ENCODE assay signal across 7 cellular contexts in the genomic region with DNA sequence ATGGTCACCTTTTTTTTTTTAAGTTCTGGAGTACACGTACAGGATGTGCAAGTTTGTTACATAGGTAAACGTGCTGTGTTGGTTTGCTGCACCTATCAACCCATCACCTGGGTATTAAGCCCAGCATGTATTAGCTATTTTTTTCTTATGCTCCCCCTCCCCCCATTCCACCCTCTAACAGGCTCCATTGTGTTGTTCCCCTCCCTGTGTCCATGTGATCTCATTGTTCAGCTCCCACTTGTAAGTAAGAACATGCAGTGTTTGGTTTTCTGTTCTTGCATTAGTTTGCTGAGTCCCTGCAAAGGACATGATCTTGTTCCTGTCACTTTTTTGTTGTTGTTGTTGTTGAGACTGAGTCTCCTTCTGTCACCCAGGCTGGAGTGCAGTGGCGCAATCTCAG. TPM values are rescaled to one million over a fixed set of nuclear protein-coding genes. Genes with fewer than 3 reads are reported as not detected.
DNase-seq lines count a peak whose midpoint lies in the region; ATAC-seq and TF ChIP-seq lines count a peak whose summit lies in the region.
"Not testable (repeated sequence)": the region's sequence is repeated elsewhere in the genome, so short reads cannot be mapped to it uniquely, and the experiment has no call there.

No MANE protein-coding gene starts in this region.

- H3K4me3 ChIP-seq in DOHH2 (ENCODE audit: low read length) = peak overlapping the region; percentile 0; the same call in 1 of the 2 replicates
- H3K4me3 ChIP-seq in SU-DHL-6 (ENCODE audit: insufficient read depth, low read length, poor library complexity, severe bottlenecking) = not testable (repeated sequence)

- H3K9ac ChIP-seq in SU-DHL-6 (ENCODE audit: low read length) = not testable (repeated sequence)

- peak overlapping the region; percentile 24 for H3K4me3 Mint-ChIP-seq in activated CD8-positive, alpha-beta T cell treated with anti-CD3 and anti-CD28 coated beads for 36 hours
- H3K4me3 Mint-ChIP-seq in activated naive CD8-positive, alpha-beta T cell treated with anti-CD3 and anti-CD28 coated beads, Interleukin-2, amount 10 ng/mL, durations not matched to agents 7 days and 5 days = peak overlapping the region; percentile 56
- H3K4me3 Mint-ChIP-seq in effector memory CD8-positive, alpha-beta T cell; mesothelial cell of epicardium: not testable (repeated sequence)

- H3K9me3 Mint-ChIP-seq in activated CD8-positive, alpha-beta T cell treated with anti-CD3 and anti-CD28 coated beads for 36 hours; activated naive CD8-positive, alpha-beta T cell treated with anti-CD3 and anti-CD28 coated beads, Interleukin-2, amount 10 ng/mL, durations not matched to agents 7 days and 5 days; effector memory CD8-positive, alpha-beta T cell; mesothelial cell of epicardium: not testable (repeated sequence)

- TF ChIP-seq CTCF in DOHH2 (IDR thresholded peaks at IDR 0.05; ENCODE audit: low read depth, low read length, poor library complexity, severe bottlenecking); SU-DHL-6 (IDR thresholded peaks at IDR 0.05; ENCODE audit: insufficient read depth, low read length, poor library complexity, severe bottlenecking); activated CD8-positive, alpha-beta T cell treated with anti-CD3 and anti-CD28 coated beads for 36 hours (IDR thresholded peaks at IDR 0.05); mesothelial cell of epicardium (IDR thresholded peaks at IDR 0.05; ENCODE audit: unreplicated experiment): not testable (repeated sequence)

- intact Hi-C loops in activated CD8-positive, alpha-beta T cell treated with anti-CD3 and anti-CD28 coated beads for 36 hours (cut with micrococcal nuclease) = not testable (repeated sequence)

- DNase-seq in activated CD8-positive, alpha-beta T cell treated with anti-CD3 and anti-CD28 coated beads for 36 hours; activated naive CD8-positive, alpha-beta T cell treated with anti-CD3 and anti-CD28 coated beads, Interleukin-2, amount 10 ng/mL, durations not matched to agents 7 days and 5 days; effector memory CD8-positive, alpha-beta T cell; mesothelial cell of epicardium (ENCODE audit: low spot score in 2 of 2, unreplicated experiment in 2 of 2): not testable (repeated sequence)
- DNase-seq in putamen (ENCODE audit: low spot score) = peak; percentile 59

- CTCF ChIA-PET in activated CD8-positive, alpha-beta T cell treated with anti-CD3 and anti-CD28 coated beads for 36 hours (lab: Charles Lee) = interaction anchor here (1.0 to 1.8 kb wide), 2 partner anchors 40 to 74 kb away, joined by 4 to 5 read pairs; no protein-coding TSS in a partner anchor

- H3K27me3 ChIP-seq in DOHH2 (ENCODE audit: control insufficient read depth, low read length); SU-DHL-6 (ENCODE audit: low read length): not testable (repeated sequence)

- peaks cover 32% of the 10 kb centered on the region for H3K4me1 ChIP-seq in DOHH2 (ENCODE audit: control insufficient read depth, low read length)

- H3K27ac ChIP-seq in DOHH2 (ENCODE audit: low read depth, low read length); SU-DHL-6 (ENCODE audit: low read depth, low read length): not testable (repeated sequence)

- POLR2A ChIA-PET in activated CD8-positive, alpha-beta T cell treated with anti-CD3 and anti-CD28 coated beads for 36 hours (lab: Charles Lee) = interaction anchor here (1.2 to 4.1 kb wide), 3 partner anchors 27 to 39 kb away, joined by 3 to 21 read pairs (median 3); partner anchors contain the start of gene VAMP1
- POLR2A ChIA-PET in activated naive CD8-positive, alpha-beta T cell treated with anti-CD3 and anti-CD28 coated beads, Interleukin-2, amount 10 ng/mL, durations not matched to agents 7 days and 5 days (lab: Charles Lee) = interaction anchor here (0.6 to 3.9 kb wide), 7 partner anchors 9 to 44 kb away, joined by 3 to 36 read pairs (median 4); partner anchors contain the start of gene GAPDH

- H3K27ac Mint-ChIP-seq in activated CD8-positive, alpha-beta T cell treated with anti-CD3 and anti-CD28 coated beads for 36 hours = peak overlapping the region; percentile 77
- not testable (repeated sequence) for H3K27ac Mint-ChIP-seq in activated naive CD8-positive, alpha-beta T cell treated with anti-CD3 and anti-CD28 coated beads, Interleukin-2, amount 10 ng/mL, durations not matched to agents 7 days and 5 days
- peak overlapping the region; percentile 76 to 79 for H3K27ac Mint-ChIP-seq in effector memory CD8-positive, alpha-beta T cell
- peak overlapping the region; percentile 17 for H3K27ac Mint-ChIP-seq in mesothelial cell of epicardium

- not testable (repeated sequence) for H3K27me3 Mint-ChIP-seq in activated CD8-positive, alpha-beta T cell treated with anti-CD3 and anti-CD28 coated beads for 36 hours; activated naive CD8-positive, alpha-beta T cell treated with anti-CD3 and anti-CD28 coated beads, Interleukin-2, amount 10 ng/mL, durations not matched to agents 7 days and 5 days; effector memory CD8-positive, alpha-beta T cell; mesothelial cell of epicardium (ENCODE audit: low read depth)

- H3K9me3 ChIP-seq in DOHH2 (ENCODE audit: control insufficient read depth, insufficient read depth, low read length); SU-DHL-6 (ENCODE audit: insufficient read depth, low read length): not testable (repeated sequence)

- H3K9me2 ChIP-seq in DOHH2 (replicated peaks; ENCODE audit: control insufficient read depth, low read length); SU-DHL-6 (replicated peaks; ENCODE audit: insufficient read depth, low read length): not testable (repeated sequence)

- H3K79me2 ChIP-seq in DOHH2 (ENCODE audit: control insufficient read depth, low read length) (peaks cover 89% of the 10 kb centered on the region), SU-DHL-6 (ENCODE audit: insufficient read depth, low read length) (peaks cover 80% of the 10 kb centered on the region)

- H3K4me2 ChIP-seq in DOHH2 (ENCODE audit: low read length) = not testable (repeated sequence)
- H3K4me2 ChIP-seq in SU-DHL-6 (ENCODE audit: low read depth, low read length, poor library complexity, severe bottlenecking) = peak overlapping the region; percentile 23

- H2AFZ ChIP-seq in SU-DHL-6 (ENCODE audit: low read depth, low read length, severe bottlenecking) = not testable (repeated sequence)

- peaks cover 13% of the 10 kb centered on the region for H3F3A ChIP-seq in DOHH2 (ENCODE audit: control insufficient read depth, insufficient read depth)
- not testable (repeated sequence) for H3F3A ChIP-seq in SU-DHL-6 (ENCODE audit: insufficient read depth)

- peaks cover 90% of the 10 kb centered on the region for H3K36me3 ChIP-seq in DOHH2 (ENCODE audit: control insufficient read depth, low read length)
- H3K36me3 ChIP-seq in SU-DHL-6 (ENCODE audit: low read length) = peaks cover 14% of the 10 kb centered on the region; the same call in 1 of the 2 replicates

- H3K36me3 Mint-ChIP-seq in activated CD8-positive, alpha-beta T cell treated with anti-CD3 and anti-CD28 coated beads for 36 hours (ENCODE audit: low read depth) = peaks cover 44% of the 10 kb centered on the region
- H3K36me3 Mint-ChIP-seq in activated naive CD8-positive, alpha-beta T cell treated with anti-CD3 and anti-CD28 coated beads, Interleukin-2, amount 10 ng/mL, durations not matched to agents 7 days and 5 days = peaks cover 21% of the 10 kb centered on the region
- H3K36me3 Mint-ChIP-seq in effector memory CD8-positive, alpha-beta T cell (ENCODE audit: insufficient read depth) = peaks cover 39% of the 10 kb centered on the region
- H3K36me3 Mint-ChIP-seq in mesothelial cell of epicardium = peaks cover 11% of the 10 kb centered on the region

- H4K20me1 ChIP-seq in DOHH2 (ENCODE audit: control insufficient read depth, insufficient read depth, low read depth, low read length); SU-DHL-6 (ENCODE audit: low read depth, low read length): not testable (repeated sequence)

- ATAC-seq in activated CD8-positive, alpha-beta T cell treated with anti-CD3 and anti-CD28 coated beads for 36 hours; activated naive CD8-positive, alpha-beta T cell treated with anti-CD3 and anti-CD28 coated beads, Interleukin-2, amount 10 ng/mL, durations not matched to agents 7 days and 5 days (ENCODE audit: low read depth); effector memory CD8-positive, alpha-beta T cell (replicated peaks): not testable (repeated sequence)

- peaks cover 24% of the 10 kb centered on the region for H3K4me1 Mint-ChIP-seq in activated CD8-positive, alpha-beta T cell treated with anti-CD3 and anti-CD28 coated beads for 36 hours (ENCODE audit: low read depth)
- peaks cover 23% of the 10 kb centered on the region for H3K4me1 Mint-ChIP-seq in activated naive CD8-positive, alpha-beta T cell treated with anti-CD3 and anti-CD28 coated beads, Interleukin-2, amount 10 ng/mL, durations not matched to agents 7 days and 5 days
- H3K4me1 Mint-ChIP-seq in effector memory CD8-positive, alpha-beta T cell (ENCODE audit: low read depth in 2 of 2) = peaks cover 27% of the 10 kb centered on the region in 2 donors
- peaks cover 20% of the 10 kb centered on the region for H3K4me1 Mint-ChIP-seq in mesothelial cell of epicardium

RNA-seq across cellular contexts. Expression of gene NCAPD2, which starts 3.4 kb away (rescaled TPM):
- total RNA-seq in activated CD8-positive, alpha-beta T cell treated with anti-CD3 and anti-CD28 coated beads for 36 hours = 100 to 1,000 TPM; 195 to 196 TPM
- 100 to 1,000 TPM; 147 to 157 TPM for total RNA-seq in activated naive CD8-positive, alpha-beta T cell treated with anti-CD3 and anti-CD28 coated beads, Interleukin-2, amount 10 ng/mL, durations not matched to agents 7 days and 5 days
- 56.3 to 62.6 TPM (median 57.1 TPM) in 3 replicates for total RNA-seq in mesothelial cell of epicardium

RNA-seq across cellular contexts. Expression of gene MRPL51, which starts 4.2 kb away (rescaled TPM):
- total RNA-seq in activated CD8-positive, alpha-beta T cell treated with anti-CD3 and anti-CD28 coated beads for 36 hours = 100 to 1,000 TPM; 230 to 254 TPM
- total RNA-seq in activated naive CD8-positive, alpha-beta T cell treated with anti-CD3 and anti-CD28 coated beads, Interleukin-2, amount 10 ng/mL, durations not matched to agents 7 days and 5 days = 100 to 1,000 TPM; 169 to 170 TPM
- total RNA-seq in mesothelial cell of epicardium = 137 to 148 TPM (median 145 TPM) in 3 replicates

RNA-seq across cellular contexts. Expression of gene VAMP1, which starts 26.8 kb away (rescaled TPM):
- total RNA-seq in activated CD8-positive, alpha-beta T cell treated with anti-CD3 and anti-CD28 coated beads for 36 hours = 10 to 100 TPM; 50.0 to 51.2 TPM
- 10 to 100 TPM; 65.5 to 72.1 TPM for total RNA-seq in activated naive CD8-positive, alpha-beta T cell treated with anti-CD3 and anti-CD28 coated beads, Interleukin-2, amount 10 ng/mL, durations not matched to agents 7 days and 5 days
- total RNA-seq in mesothelial cell of epicardium = 5.2 to 6.9 TPM (median 6.4 TPM) in 3 replicates

RNA-seq across cellular contexts. Expression of gene GAPDH, which starts 37.0 kb away (rescaled TPM):
- total RNA-seq in activated CD8-positive, alpha-beta T cell treated with anti-CD3 and anti-CD28 coated beads for 36 hours = 1,000 to 10,000 TPM; 9,109 to 9,234 TPM
- 1,000 to 10,000 TPM; 4,618 to 4,824 TPM for total RNA-seq in activated naive CD8-positive, alpha-beta T cell treated with anti-CD3 and anti-CD28 coated beads, Interleukin-2, amount 10 ng/mL, durations not matched to agents 7 days and 5 days
- total RNA-seq in mesothelial cell of epicardium = 2,078 to 2,104 TPM (median 2,089 TPM) in 3 replicates

RNA-seq across cellular contexts. Expression of gene TAPBPL, which starts 45.4 kb away (rescaled TPM):
- total RNA-seq in activated CD8-positive, alpha-beta T cell treated with anti-CD3 and anti-CD28 coated beads for 36 hours = 10 to 100 TPM; 23.3 to 28.0 TPM
- total RNA-seq in activated naive CD8-positive, alpha-beta T cell treated with anti-CD3 and anti-CD28 coated beads, Interleukin-2, amount 10 ng/mL, durations not matched to agents 7 days and 5 days = 10 to 100 TPM; 49.4 to 50.1 TPM
- total RNA-seq in mesothelial cell of epicardium = 2.2 to 2.6 TPM (median 2.5 TPM) in 3 replicates
